ENCODE assay signal across 1 cellular context in the genomic region with DNA sequence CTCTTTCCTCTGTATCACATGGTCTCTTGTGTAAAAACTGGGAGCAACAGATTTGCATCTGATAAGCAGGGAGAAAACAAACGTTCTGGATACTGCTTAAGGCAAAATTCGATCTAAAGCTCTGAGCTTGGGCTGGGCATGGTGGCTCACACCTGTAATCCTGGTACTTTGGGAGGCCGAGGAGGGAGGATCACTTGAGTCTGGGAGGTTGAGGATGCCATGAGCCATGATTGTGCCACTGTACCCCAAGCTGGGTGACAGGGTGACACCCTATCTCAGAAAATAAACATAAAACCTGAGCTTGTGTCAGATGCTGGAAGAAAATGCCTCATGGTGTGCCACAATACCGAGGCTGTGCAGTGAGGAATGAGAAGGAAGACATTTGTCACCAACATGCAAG.
TF ChIP-seq lines count a peak whose summit lies in the region.

No MANE protein-coding gene starts in this region.

TF ChIP-seq in H1, 55 proteins besides CTCF, POLR2A, EP300 and RAD21:
- TF ChIP-seq TAF7 (optimal IDR thresholded peaks at IDR 0.05; ENCODE audit: borderline replicate concordance, low read depth, low read length), result no peak
- TF ChIP-seq TBP (IDR thresholded peaks at IDR 0.05; ENCODE audit: low read depth, low read length), result no peak
- TF ChIP-seq, protein P1, sequence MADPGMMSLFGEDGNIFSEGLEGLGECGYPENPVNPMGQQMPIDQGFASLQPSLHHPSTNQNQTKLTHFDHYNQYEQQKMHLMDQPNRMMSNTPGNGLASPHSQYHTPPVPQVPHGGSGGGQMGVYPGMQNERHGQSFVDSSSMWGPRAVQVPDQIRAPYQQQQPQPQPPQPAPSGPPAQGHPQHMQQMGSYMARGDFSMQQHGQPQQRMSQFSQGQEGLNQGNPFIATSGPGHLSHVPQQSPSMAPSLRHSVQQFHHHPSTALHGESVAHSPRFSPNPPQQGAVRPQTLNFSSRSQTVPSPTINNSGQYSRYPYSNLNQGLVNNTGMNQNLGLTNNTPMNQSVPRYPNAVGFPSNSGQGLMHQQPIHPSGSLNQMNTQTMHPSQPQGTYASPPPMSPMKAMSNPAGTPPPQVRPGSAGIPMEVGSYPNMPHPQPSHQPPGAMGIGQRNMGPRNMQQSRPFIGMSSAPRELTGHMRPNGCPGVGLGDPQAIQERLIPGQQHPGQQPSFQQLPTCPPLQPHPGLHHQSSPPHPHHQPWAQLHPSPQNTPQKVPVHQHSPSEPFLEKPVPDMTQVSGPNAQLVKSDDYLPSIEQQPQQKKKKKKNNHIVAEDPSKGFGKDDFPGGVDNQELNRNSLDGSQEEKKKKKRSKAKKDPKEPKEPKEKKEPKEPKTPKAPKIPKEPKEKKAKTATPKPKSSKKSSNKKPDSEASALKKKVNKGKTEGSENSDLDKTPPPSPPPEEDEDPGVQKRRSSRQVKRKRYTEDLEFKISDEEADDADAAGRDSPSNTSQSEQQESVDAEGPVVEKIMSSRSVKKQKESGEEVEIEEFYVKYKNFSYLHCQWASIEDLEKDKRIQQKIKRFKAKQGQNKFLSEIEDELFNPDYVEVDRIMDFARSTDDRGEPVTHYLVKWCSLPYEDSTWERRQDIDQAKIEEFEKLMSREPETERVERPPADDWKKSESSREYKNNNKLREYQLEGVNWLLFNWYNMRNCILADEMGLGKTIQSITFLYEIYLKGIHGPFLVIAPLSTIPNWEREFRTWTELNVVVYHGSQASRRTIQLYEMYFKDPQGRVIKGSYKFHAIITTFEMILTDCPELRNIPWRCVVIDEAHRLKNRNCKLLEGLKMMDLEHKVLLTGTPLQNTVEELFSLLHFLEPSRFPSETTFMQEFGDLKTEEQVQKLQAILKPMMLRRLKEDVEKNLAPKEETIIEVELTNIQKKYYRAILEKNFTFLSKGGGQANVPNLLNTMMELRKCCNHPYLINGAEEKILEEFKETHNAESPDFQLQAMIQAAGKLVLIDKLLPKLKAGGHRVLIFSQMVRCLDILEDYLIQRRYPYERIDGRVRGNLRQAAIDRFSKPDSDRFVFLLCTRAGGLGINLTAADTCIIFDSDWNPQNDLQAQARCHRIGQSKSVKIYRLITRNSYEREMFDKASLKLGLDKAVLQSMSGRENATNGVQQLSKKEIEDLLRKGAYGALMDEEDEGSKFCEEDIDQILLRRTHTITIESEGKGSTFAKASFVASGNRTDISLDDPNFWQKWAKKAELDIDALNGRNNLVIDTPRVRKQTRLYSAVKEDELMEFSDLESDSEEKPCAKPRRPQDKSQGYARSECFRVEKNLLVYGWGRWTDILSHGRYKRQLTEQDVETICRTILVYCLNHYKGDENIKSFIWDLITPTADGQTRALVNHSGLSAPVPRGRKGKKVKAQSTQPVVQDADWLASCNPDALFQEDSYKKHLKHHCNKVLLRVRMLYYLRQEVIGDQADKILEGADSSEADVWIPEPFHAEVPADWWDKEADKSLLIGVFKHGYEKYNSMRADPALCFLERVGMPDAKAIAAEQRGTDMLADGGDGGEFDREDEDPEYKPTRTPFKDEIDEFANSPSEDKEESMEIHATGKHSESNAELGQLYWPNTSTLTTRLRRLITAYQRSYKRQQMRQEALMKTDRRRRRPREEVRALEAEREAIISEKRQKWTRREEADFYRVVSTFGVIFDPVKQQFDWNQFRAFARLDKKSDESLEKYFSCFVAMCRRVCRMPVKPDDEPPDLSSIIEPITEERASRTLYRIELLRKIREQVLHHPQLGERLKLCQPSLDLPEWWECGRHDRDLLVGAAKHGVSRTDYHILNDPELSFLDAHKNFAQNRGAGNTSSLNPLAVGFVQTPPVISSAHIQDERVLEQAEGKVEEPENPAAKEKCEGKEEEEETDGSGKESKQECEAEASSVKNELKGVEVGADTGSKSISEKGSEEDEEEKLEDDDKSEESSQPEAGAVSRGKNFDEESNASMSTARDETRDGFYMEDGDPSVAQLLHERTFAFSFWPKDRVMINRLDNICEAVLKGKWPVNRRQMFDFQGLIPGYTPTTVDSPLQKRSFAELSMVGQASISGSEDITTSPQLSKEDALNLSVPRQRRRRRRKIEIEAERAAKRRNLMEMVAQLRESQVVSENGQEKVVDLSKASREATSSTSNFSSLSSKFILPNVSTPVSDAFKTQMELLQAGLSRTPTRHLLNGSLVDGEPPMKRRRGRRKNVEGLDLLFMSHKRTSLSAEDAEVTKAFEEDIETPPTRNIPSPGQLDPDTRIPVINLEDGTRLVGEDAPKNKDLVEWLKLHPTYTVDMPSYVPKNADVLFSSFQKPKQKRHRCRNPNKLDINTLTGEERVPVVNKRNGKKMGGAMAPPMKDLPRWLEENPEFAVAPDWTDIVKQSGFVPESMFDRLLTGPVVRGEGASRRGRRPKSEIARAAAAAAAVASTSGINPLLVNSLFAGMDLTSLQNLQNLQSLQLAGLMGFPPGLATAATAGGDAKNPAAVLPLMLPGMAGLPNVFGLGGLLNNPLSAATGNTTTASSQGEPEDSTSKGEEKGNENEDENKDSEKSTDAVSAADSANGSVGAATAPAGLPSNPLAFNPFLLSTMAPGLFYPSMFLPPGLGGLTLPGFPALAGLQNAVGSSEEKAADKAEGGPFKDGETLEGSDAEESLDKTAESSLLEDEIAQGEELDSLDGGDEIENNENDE (IDR thresholded peaks at IDR 0.05; ENCODE audit: insufficient replicate concordance, low read length), result no peak
- TF ChIP-seq SIX5 (IDR thresholded peaks at IDR 0.05; ENCODE audit: low read depth, low read length), result no peak
- no peak for TF ChIP-seq SP1 (IDR thresholded peaks at IDR 0.05; ENCODE audit: low read depth, low read length)
- no peak for TF ChIP-seq CHD1 (IDR thresholded peaks at IDR 0.05; ENCODE audit: low read depth, low read length)
- TF ChIP-seq, protein P2, sequence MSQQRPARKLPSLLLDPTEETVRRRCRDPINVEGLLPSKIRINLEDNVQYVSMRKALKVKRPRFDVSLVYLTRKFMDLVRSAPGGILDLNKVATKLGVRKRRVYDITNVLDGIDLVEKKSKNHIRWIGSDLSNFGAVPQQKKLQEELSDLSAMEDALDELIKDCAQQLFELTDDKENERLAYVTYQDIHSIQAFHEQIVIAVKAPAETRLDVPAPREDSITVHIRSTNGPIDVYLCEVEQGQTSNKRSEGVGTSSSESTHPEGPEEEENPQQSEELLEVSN (IDR thresholded peaks at IDR 0.05), result no peak
- no peak for TF ChIP-seq FOSL1 (IDR thresholded peaks at IDR 0.05; ENCODE audit: insufficient read depth, low read depth, low read length)
- TF ChIP-seq SP2 (IDR thresholded peaks at IDR 0.05; ENCODE audit: low read length), result no peak
- TF ChIP-seq SIRT6 (IDR thresholded peaks at IDR 0.05; ENCODE audit: low read length), result no peak
- TF ChIP-seq KDM4A (IDR thresholded peaks at IDR 0.05; ENCODE audit: low read depth, low read length, severe bottlenecking), result no peak
- no peak for TF ChIP-seq CTBP2 (IDR thresholded peaks at IDR 0.05; ENCODE audit: borderline replicate concordance, insufficient read depth, insufficient read length, low read length)
- no peak for TF ChIP-seq CBX8 (IDR thresholded peaks at IDR 0.05; ENCODE audit: borderline replicate concordance, low read depth, low read length)
TF ChIP-seq in H1: peak in this region for 0.
